9 cellular contexts compared by ENCODE assay signal in the genomic region with DNA sequence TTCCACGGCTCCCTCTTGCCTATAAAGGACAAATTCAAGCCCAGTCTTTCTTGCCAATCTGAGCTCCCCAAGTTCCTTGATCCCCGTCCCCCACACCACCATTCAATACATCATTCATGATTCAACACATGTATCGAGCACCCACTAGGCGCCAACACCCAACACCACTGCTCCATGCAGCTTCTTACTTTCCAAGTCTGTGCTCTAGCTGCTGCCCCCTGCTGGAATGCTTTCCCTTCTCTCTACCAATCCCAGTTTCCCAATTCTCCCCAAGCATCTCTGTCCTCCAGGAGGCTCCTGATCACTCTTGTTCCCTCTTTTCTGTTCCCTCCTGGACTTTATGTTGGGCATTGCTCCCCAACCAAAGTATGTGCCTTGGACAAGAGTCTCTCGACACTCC.
DNase-seq lines count a peak whose midpoint lies in the region; ATAC-seq and TF ChIP-seq lines count a peak whose summit lies in the region.
"Had no signal": no experiment of that assay in that cellular context is flagged by ENCODE, and none has a peak within 500 bp of the region (broad histone marks: within the 10 kb centered on the region; RNA-seq: fewer than 3 reads in every experiment).

No MANE protein-coding gene starts in this region.

- H3K4me1 ChIP-seq in Karpas-422 (ENCODE audit: low read length) (no peaks in the 10 kb centered on the region), gastrocnemius medialis (peaks cover 45 to 61% of the 10 kb centered on the region in 2 donors), left lung (peaks cover 10 to 43% of the 10 kb centered on the region in 2 donors)

- no peaks in the 10 kb centered on the region for H3K9me2 ChIP-seq in Karpas-422 (replicated peaks; ENCODE audit: insufficient read depth, low read length)

- peak overlapping the region; percentile 1 for H3K27ac Mint-ChIP-seq in dendritic cell treated with granulocyte-macrophage colony-stimulating factor and Interleukin-4, amounts not matched to agents 40 ng/mL and 50 ng/mL, for 4 days
- H3K27ac Mint-ChIP-seq: IgD-negative memory B cell had no signal

- H2AFZ ChIP-seq in Karpas-422 (ENCODE audit: low read length), result no peak overlapping the region

- peaks cover 33% of the 10 kb centered on the region for H3K27me3 Mint-ChIP-seq in dendritic cell treated with granulocyte-macrophage colony-stimulating factor and Interleukin-4, amounts not matched to agents 40 ng/mL and 50 ng/mL, for 4 days
- H3K27me3 Mint-ChIP-seq: IgD-negative memory B cell had no signal

- peak in 4 of 5 experiments; percentile 19 to 53 (median 42) for TF ChIP-seq CTCF in gastrocnemius medialis (IDR thresholded peaks at IDR 0.05 in 4 of 5, conservative IDR thresholded peaks at IDR 0.05 in 1 of 5)
- TF ChIP-seq CTCF in left lung (IDR thresholded peaks at IDR 0.05), result peak in 1 of 2 donors; percentile 38

- no peaks in the 10 kb centered on the region for H3K9me3 Mint-ChIP-seq in dendritic cell treated with granulocyte-macrophage colony-stimulating factor and Interleukin-4, amounts not matched to agents 40 ng/mL and 50 ng/mL, for 4 days
- H3K9me3 Mint-ChIP-seq: IgD-negative memory B cell had no signal

- H3K27ac ChIP-seq in Karpas-422 (ENCODE audit: low read length) (no peak overlapping the region), gastrocnemius medialis (no peak overlapping the region), left lung (no peak overlapping the region)

- intact Hi-C loops in dendritic cell treated with granulocyte-macrophage colony-stimulating factor and Interleukin-4, amounts not matched to agents 40 ng/mL and 50 ng/mL, for 4 days (cut with micrococcal nuclease), result no loop called here
- intact Hi-C loops in gastrocnemius medialis (cut with DNase I; ENCODE audit: low total_unique reads), result no loop called here
- intact Hi-C loops in left lung (cut with DNase I), result no loop called here

- peaks cover 20% of the 10 kb centered on the region for H3K36me3 Mint-ChIP-seq in dendritic cell treated with granulocyte-macrophage colony-stimulating factor and Interleukin-4, amounts not matched to agents 40 ng/mL and 50 ng/mL, for 4 days (ENCODE audit: low read depth)

- in situ Hi-C loops in gastrocnemius medialis (cut with MboI; ENCODE audit: low sequenced_read_pairs in 4 of 4), result no loop called here

- no peak for TF ChIP-seq POLR2A in gastrocnemius medialis (IDR thresholded peaks at IDR 0.05)

- H3K4me1 Mint-ChIP-seq in dendritic cell treated with granulocyte-macrophage colony-stimulating factor and Interleukin-4, amounts not matched to agents 40 ng/mL and 50 ng/mL, for 4 days (ENCODE audit: low read depth), result peaks cover 49% of the 10 kb centered on the region

- H3K36me3 ChIP-seq in Karpas-422 (ENCODE audit: insufficient read depth, low read length), result no peaks in the 10 kb centered on the region
- no peaks in the 10 kb centered on the region for H3K36me3 ChIP-seq in gastrocnemius medialis
- H3K36me3 ChIP-seq in left lung, result no peaks in the 10 kb centered on the region

- H3K79me2 ChIP-seq in Karpas-422 (ENCODE audit: low read length), result no peaks in the 10 kb centered on the region

- H3K27me3 ChIP-seq in Karpas-422 (ENCODE audit: low read length) (no peaks in the 10 kb centered on the region), gastrocnemius medialis (no peaks in the 10 kb centered on the region), left lung (no peaks in the 10 kb centered on the region)

- no peak overlapping the region for H3K4me3 Mint-ChIP-seq in dendritic cell treated with granulocyte-macrophage colony-stimulating factor and Interleukin-4, amounts not matched to agents 40 ng/mL and 50 ng/mL, for 4 days
- H3K4me3 Mint-ChIP-seq: IgD-negative memory B cell had no signal

- DNase-seq in NCI-H2227 (lab: John Stamatoyannopoulos, UW; ENCODE audit: unreplicated experiment), result peak; percentile 5
- no peak for DNase-seq in NCI-H2227 treated with DMSO at 0.1 percent for 48 hours (lab: John Stamatoyannopoulos, UW)
- peak; percentile 56 for DNase-seq in Karpas-422
- DNase-seq in gastrocnemius medialis, result peak in 1 of 2 donors; percentile 54
- no peak for DNase-seq in NCI-H1436 treated with DMSO at 0.1 percent for 48 hours (lab: John Stamatoyannopoulos, UW)
- DNase-seq in left lung, result no peak

- H3K9me3 ChIP-seq in Karpas-422 (ENCODE audit: low read length) (no peaks in the 10 kb centered on the region), gastrocnemius medialis (no peaks in the 10 kb centered on the region), left lung (no peaks in the 10 kb centered on the region)

- H3K9ac ChIP-seq in Karpas-422 (ENCODE audit: low read length), result no peak overlapping the region

- H3K4me3 ChIP-seq in Karpas-422 (ENCODE audit: low read length) (no peak overlapping the region), gastrocnemius medialis (no peak overlapping the region), left lung (no peak overlapping the region)

- ATAC-seq in gastrocnemius medialis, result no peak
- no peak for ATAC-seq in left lung
- no peak for ATAC-seq in GM18858 (IDR thresholded peaks at IDR 0.05; ENCODE audit: unreplicated experiment)

- no peak overlapping the region for H3K4me2 ChIP-seq in Karpas-422 (ENCODE audit: low read depth, low read length, poor library complexity, severe bottlenecking)

- H4K20me1 ChIP-seq in Karpas-422 (ENCODE audit: insufficient read depth, low read depth, low read length), result no peaks in the 10 kb centered on the region

Comparison
In these comparisons a context has a peak if more than half of its experiments do, and no peak if none do; other contexts are left out.
1. DNase-seq: peak in NCI-H2227 (single experiment) and Karpas-422 (single experiment); none in NCI-H2227 treated with DMSO at 0.1 percent for 48 hours (single experiment), NCI-H1436 treated with DMSO at 0.1 percent for 48 hours (single experiment) and left lung (0 of 2).